ENCODE assay signal across 8 cellular contexts in genomic region chr17:44708401-44709263, GRCh38. TPM values are rescaled to one million over a fixed set of nuclear protein-coding genes. Genes with fewer than 3 reads are reported as not detected.
A peak's percentile ranks its signal among the peaks of the same experiment; 100 is the strongest.
DNase-seq lines count a peak whose midpoint lies in the region; ATAC-seq and TF ChIP-seq lines count a peak whose summit lies in the region.

DBF4B (plus strand) TSS chr17:44708665; CDS start chr17:44708821, 156 bp downstream.

- H3K36me3 ChIP-seq in mucosa of rectum (ENCODE audit: control insufficient read depth in 2 of 2, insufficient read depth in 2 of 2, low read length in 2 of 2) = no peaks in the 10 kb centered on the region

- DNase-seq in GM13976 (ENCODE audit: low spot score) = peak; percentile 90
- peak; percentile 95 for DNase-seq in KBM-7
- DNase-seq in OCI-M2 (lab: John Stamatoyannopoulos, UW; ENCODE audit: unreplicated experiment) = peak; percentile 43
- DNase-seq in activated T-cell treated with anti-CD3 and anti-CD28 coated beads for 4 hours = peak; percentile 79
- DNase-seq in stimulated activated CD8-positive, alpha-beta memory T cell treated with anti-CD3 and anti-CD28 coated beads, Interleukin-4, amount 100 ng/mL, for 24 hours (ENCODE audit: low read depth) = peak; percentile 61

- ATAC-seq in esophagus mucosa = peak; percentile 92
- ATAC-seq in HG02981 (IDR thresholded peaks at IDR 0.05; ENCODE audit: unreplicated experiment) = no peak

- in situ Hi-C loops in GM13976 (cut with MboI; ENCODE audit: low sequenced_read_pairs, unreplicated experiment) = no loop called here
- in situ Hi-C loops in KBM-7 (cut with MboI; ENCODE audit: low pct_unique_long_range_greater_than_20kb, low sequenced_read_pairs) = no loop called here

- peaks cover 9 to 12% of the 10 kb centered on the region in 2 donors for H3K4me1 ChIP-seq in mucosa of rectum (ENCODE audit: control insufficient read depth in 2 of 2, insufficient read depth in 2 of 2, low read length in 2 of 2)

- H3K9me3 ChIP-seq in mucosa of rectum (ENCODE audit: control insufficient read depth in 2 of 2, low read length in 2 of 2) = no peaks in the 10 kb centered on the region

- peak within 1 kb of the TSS; percentile 51 to 66 for H3K27ac ChIP-seq in mucosa of rectum (ENCODE audit: low read depth in 2 of 2, low read length in 2 of 2)

- TF ChIP-seq CTCF in GM13976 (IDR thresholded peaks at IDR 0.05; ENCODE audit: borderline replicate concordance, control extremely low read depth, extremely low read depth, insufficient read depth, missing control alignments) = no peak

- peak within 1 kb of the TSS; percentile 67 to 87 for H3K9ac ChIP-seq in mucosa of rectum (ENCODE audit: low read depth in 1 of 2, low read length in 2 of 2)

- peak within 1 kb of the TSS; percentile 95 to 96 for H3K4me3 ChIP-seq in mucosa of rectum (ENCODE audit: low read length in 2 of 2)

- H3K27me3 ChIP-seq in mucosa of rectum (ENCODE audit: control insufficient read depth in 2 of 2, insufficient read depth in 2 of 2, low read length in 2 of 2) = no peaks in the 10 kb centered on the region

RNA-seq across cellular contexts. Expression of gene DBF4B, which starts in this region (rescaled TPM):
- 3.9 TPM for total RNA-seq in esophagus mucosa

Comparison
In these comparisons a context has a peak if more than half of its experiments do, and no peak if none do; other contexts are left out.
1. DNase-seq: peak in every context shown above with its lines; median percentile 95 in KBM-7; 90 in GM13976; 79 in activated T-cell treated with anti-CD3 and anti-CD28 coated beads for 4 hours; 61 in stimulated activated CD8-positive, alpha-beta memory T cell treated with anti-CD3 and anti-CD28 coated beads, Interleukin-4, amount 100 ng/mL, for 24 hours; 43 in OCI-M2.